In the genomic region with DNA sequence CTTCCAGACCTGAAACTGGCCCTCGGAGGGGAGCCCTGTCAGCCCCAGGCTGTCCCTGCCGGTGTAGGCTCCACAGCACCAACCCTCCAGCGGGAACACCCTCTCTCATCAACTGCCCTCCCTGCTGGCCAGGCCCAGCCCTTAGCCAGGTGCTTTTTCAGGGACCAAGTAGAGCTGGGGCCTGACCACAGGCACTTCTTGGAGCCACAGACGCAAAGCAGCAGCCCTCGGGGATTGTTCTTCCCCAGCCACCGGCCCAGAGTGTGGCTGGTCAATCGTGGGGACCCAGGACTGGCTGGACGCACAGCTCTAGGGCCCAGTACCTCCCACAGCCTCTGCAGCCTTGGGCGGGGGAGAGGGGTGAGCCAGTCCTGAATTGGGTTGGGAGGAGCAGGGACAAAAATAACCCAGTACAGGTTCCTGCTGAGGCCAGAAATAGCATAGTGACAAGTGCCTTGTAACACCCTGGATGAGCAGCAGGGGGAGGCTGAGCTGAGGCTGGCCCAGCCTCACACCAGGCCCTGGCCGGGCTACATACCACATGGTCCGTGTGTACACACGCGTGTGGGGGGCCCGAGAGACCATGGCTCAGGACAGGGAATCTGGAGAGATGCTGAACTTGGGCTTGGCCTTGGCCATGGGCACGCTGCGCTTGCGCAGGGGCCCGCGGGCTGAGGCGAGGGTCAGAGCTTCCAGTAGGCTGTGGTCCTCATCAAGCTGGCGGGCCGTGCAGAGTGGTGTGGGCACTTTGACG, we compare ENCODE assay signal across 8 cellular contexts. TPM values are rescaled to one million over a fixed set of nuclear protein-coding genes. Genes with fewer than 3 reads are reported as not detected.
A peak's percentile ranks its signal among the peaks of the same experiment; 100 is the strongest.
DNase-seq lines count a peak whose midpoint lies in the region; ATAC-seq and TF ChIP-seq lines count a peak whose summit lies in the region.

No MANE protein-coding gene starts in this region.

- H3K9ac ChIP-seq in fibroblast of lung (ENCODE audit: insufficient read depth, low read length) (no peak overlapping the region), neural progenitor cell (no peak overlapping the region)

- H3K4me2 ChIP-seq in fibroblast of lung (ENCODE audit: extremely low read depth, insufficient read depth, low read length) (no peak overlapping the region), neural progenitor cell (no peak overlapping the region)

- H4K20me1 ChIP-seq in fibroblast of lung (ENCODE audit: control insufficient read depth, extremely low read depth, insufficient read depth, low read length): no peaks in the 10 kb centered on the region
- no peaks in the 10 kb centered on the region for H4K20me1 ChIP-seq in neural progenitor cell (ENCODE audit: low read depth)

- H2AFZ ChIP-seq in fibroblast of lung (ENCODE audit: low read length): no peak overlapping the region
- no peak overlapping the region for H2AFZ ChIP-seq in neural progenitor cell (replicated peaks)

- POLR2A ChIA-PET in activated CD8-positive, alpha-beta T cell treated with anti-CD3 and anti-CD28 coated beads, Interleukin-2, amount 10 ng/mL, durations not matched to agents 7 days and 5 days (lab: Charles Lee): no interaction called here

- ATAC-seq in HG02678 (IDR thresholded peaks at IDR 0.05; ENCODE audit: unreplicated experiment): peak; percentile 48
- ATAC-seq in activated CD8-positive, alpha-beta T cell treated with anti-CD3 and anti-CD28 coated beads, Interleukin-2, amount 10 ng/mL, durations not matched to agents 7 days and 5 days: peak; percentile 55

- no peak overlapping the region for H3K4me3 Mint-ChIP-seq in activated CD8-positive, alpha-beta T cell treated with anti-CD3 and anti-CD28 coated beads, Interleukin-2, amount 10 ng/mL, durations not matched to agents 7 days and 5 days
- no peak overlapping the region for H3K4me3 Mint-ChIP-seq in neural progenitor cell

- H3K27ac ChIP-seq in fibroblast of lung (ENCODE audit: insufficient read depth, low read length): no peak overlapping the region
- H3K27ac ChIP-seq in neural progenitor cell: no peak overlapping the region

- peaks cover 17% of the 10 kb centered on the region for H3K4me1 Mint-ChIP-seq in activated CD8-positive, alpha-beta T cell treated with anti-CD3 and anti-CD28 coated beads, Interleukin-2, amount 10 ng/mL, durations not matched to agents 7 days and 5 days (ENCODE audit: low read depth)
- H3K4me1 Mint-ChIP-seq in neural progenitor cell: peaks cover 6% of the 10 kb centered on the region

- DNase-seq in activated gamma-delta T cell treated with Interleukin-2 at 50 U/mL for 16 hours (peak; percentile 19), activated gamma-delta T cell (lab: John Stamatoyannopoulos, UW) (no peak), NCI-H2107 (lab: John Stamatoyannopoulos, UW) (peak; percentile 60), fibroblast of lung (ENCODE audit: low read depth in 2 of 2) (peak; percentile 12 to 26), neural progenitor cell (ENCODE audit: low spot score) (peak; percentile 69), GOT3 (lab: John Stamatoyannopoulos, UW) (no peak)
- DNase-seq in activated CD8-positive, alpha-beta T cell treated with anti-CD3 and anti-CD28 coated beads, Interleukin-2, amount 10 ng/mL, durations not matched to agents 7 days and 5 days: peak; percentile 71

- H3K9me3 ChIP-seq in fibroblast of lung (ENCODE audit: control insufficient read depth, insufficient read depth, low read depth, low read length) (no peaks in the 10 kb centered on the region), neural progenitor cell (ENCODE audit: low read depth) (no peaks in the 10 kb centered on the region)

- H3K27me3 ChIP-seq in fibroblast of lung (ENCODE audit: control insufficient read depth, insufficient read depth, low read length) (peaks cover 4% of the 10 kb centered on the region), neural progenitor cell (peaks cover 13% of the 10 kb centered on the region)

- CTCF ChIA-PET in activated CD8-positive, alpha-beta T cell treated with anti-CD3 and anti-CD28 coated beads, Interleukin-2, amount 10 ng/mL, durations not matched to agents 7 days and 5 days (lab: Charles Lee): interaction anchor here (0.7 to 3.5 kb wide), 9 partner anchors 26 to 142 kb away, joined by 3 to 25 read pairs (median 3); no protein-coding TSS in a partner anchor

- H3K9me3 Mint-ChIP-seq in activated CD8-positive, alpha-beta T cell treated with anti-CD3 and anti-CD28 coated beads, Interleukin-2, amount 10 ng/mL, durations not matched to agents 7 days and 5 days (ENCODE audit: insufficient read depth): no peaks in the 10 kb centered on the region
- H3K9me3 Mint-ChIP-seq in neural progenitor cell: no peaks in the 10 kb centered on the region

- H3K27ac Mint-ChIP-seq in activated CD8-positive, alpha-beta T cell treated with anti-CD3 and anti-CD28 coated beads, Interleukin-2, amount 10 ng/mL, durations not matched to agents 7 days and 5 days: no peak overlapping the region
- no peak overlapping the region for H3K27ac Mint-ChIP-seq in neural progenitor cell

- peaks cover 6% of the 10 kb centered on the region for H3F3A ChIP-seq in neural progenitor cell (ENCODE audit: low read depth)

- no peak overlapping the region for H3K4me3 ChIP-seq in fibroblast of lung (replicated peaks in 1 of 4; ENCODE audit: control extremely low read depth in 1 of 4, insufficient read depth in 1 of 4, low read depth in 3 of 4, low read length in 4 of 4)
- no peak overlapping the region for H3K4me3 ChIP-seq in neural progenitor cell

- H3K4me1 ChIP-seq in fibroblast of lung (ENCODE audit: control insufficient read depth, extremely low read depth, insufficient read depth, low read length) (no peaks in the 10 kb centered on the region), neural progenitor cell (peaks cover 8% of the 10 kb centered on the region)

- H3K36me3 ChIP-seq in fibroblast of lung (ENCODE audit: control insufficient read depth, insufficient read depth, low read length) (no peaks in the 10 kb centered on the region), neural progenitor cell (no peaks in the 10 kb centered on the region)

- H3K27me3 Mint-ChIP-seq in activated CD8-positive, alpha-beta T cell treated with anti-CD3 and anti-CD28 coated beads, Interleukin-2, amount 10 ng/mL, durations not matched to agents 7 days and 5 days (ENCODE audit: low read depth): peaks cover 11% of the 10 kb centered on the region
- peaks cover 14% of the 10 kb centered on the region for H3K27me3 Mint-ChIP-seq in neural progenitor cell (ENCODE audit: insufficient read depth, low read depth)

- TF ChIP-seq CTCF in fibroblast of lung (conservative IDR thresholded peaks at IDR 0.05 in 1 of 2, IDR thresholded peaks at IDR 0.05 in 1 of 2; ENCODE audit: low read depth in 1 of 2, low read length in 2 of 2) (peak; percentile 58 to 63), neural progenitor cell (IDR thresholded peaks at IDR 0.05) (peak; percentile 64)

- H3K36me3 Mint-ChIP-seq in activated CD8-positive, alpha-beta T cell treated with anti-CD3 and anti-CD28 coated beads, Interleukin-2, amount 10 ng/mL, durations not matched to agents 7 days and 5 days (ENCODE audit: low read depth): no peaks in the 10 kb centered on the region
- H3K36me3 Mint-ChIP-seq in neural progenitor cell: peaks cover 3% of the 10 kb centered on the region

- H3K79me2 ChIP-seq in fibroblast of lung (ENCODE audit: control insufficient read depth, insufficient read depth, low read length) (no peaks in the 10 kb centered on the region), neural progenitor cell (ENCODE audit: low read depth) (no peaks in the 10 kb centered on the region)

RNA-seq across cellular contexts. Expression of gene KCNJ11, which starts 2.0 kb away (rescaled TPM):
- 1 to 10 TPM; 4.2 to 5.7 TPM for total RNA-seq in activated CD8-positive, alpha-beta T cell treated with anti-CD3 and anti-CD28 coated beads, Interleukin-2, amount 10 ng/mL, durations not matched to agents 7 days and 5 days
- not detected in 2 replicates for total RNA-seq in fibroblast of lung
- not detected in 2 replicates for polyA plus RNA-seq in fibroblast of lung
- not detected in 2 replicates for polyA plus RNA-seq in fibroblast of lung (2012)
- not detected in 2 replicates for polyA minus RNA-seq in fibroblast of lung (ENCODE audit: low replicate concordance)
- 1.9 and 5.0 TPM in 2 replicates for total RNA-seq in neural progenitor cell (ENCODE audit: low replicate concordance)

RNA-seq across cellular contexts. Expression of gene NCR3LG1, which starts 34.9 kb away (rescaled TPM):
- total RNA-seq in activated CD8-positive, alpha-beta T cell treated with anti-CD3 and anti-CD28 coated beads, Interleukin-2, amount 10 ng/mL, durations not matched to agents 7 days and 5 days: 1 to 10 TPM; 1.5 to 1.9 TPM
- total RNA-seq in fibroblast of lung: 4.5 and 4.9 TPM in 2 replicates
- 5.2 and 6.0 TPM in 2 replicates for polyA plus RNA-seq in fibroblast of lung
- 2.2 and 3.8 TPM in 2 replicates for polyA plus RNA-seq in fibroblast of lung (2012)
- 3.7 and 6.0 TPM in 2 replicates for polyA minus RNA-seq in fibroblast of lung (ENCODE audit: low replicate concordance)
- 0.39 and 0.74 TPM in 2 replicates for total RNA-seq in neural progenitor cell (ENCODE audit: low replicate concordance)

Comparison
In these comparisons a context has a peak if more than half of its experiments do, and no peak if none do; other contexts are left out.
1. DNase-seq: peak in activated gamma-delta T cell treated with Interleukin-2 at 50 U/mL for 16 hours (single experiment), NCI-H2107 (single experiment), activated CD8-positive, alpha-beta T cell treated with anti-CD3 and anti-CD28 coated beads, Interleukin-2, amount 10 ng/mL, durations not matched to agents 7 days and 5 days (single experiment), fibroblast of lung (2 of 2) and neural progenitor cell (single experiment); none in activated gamma-delta T cell (single experiment) and GOT3 (single experiment).